ENCODE assay signal across 13 cellular contexts in the genomic region with DNA sequence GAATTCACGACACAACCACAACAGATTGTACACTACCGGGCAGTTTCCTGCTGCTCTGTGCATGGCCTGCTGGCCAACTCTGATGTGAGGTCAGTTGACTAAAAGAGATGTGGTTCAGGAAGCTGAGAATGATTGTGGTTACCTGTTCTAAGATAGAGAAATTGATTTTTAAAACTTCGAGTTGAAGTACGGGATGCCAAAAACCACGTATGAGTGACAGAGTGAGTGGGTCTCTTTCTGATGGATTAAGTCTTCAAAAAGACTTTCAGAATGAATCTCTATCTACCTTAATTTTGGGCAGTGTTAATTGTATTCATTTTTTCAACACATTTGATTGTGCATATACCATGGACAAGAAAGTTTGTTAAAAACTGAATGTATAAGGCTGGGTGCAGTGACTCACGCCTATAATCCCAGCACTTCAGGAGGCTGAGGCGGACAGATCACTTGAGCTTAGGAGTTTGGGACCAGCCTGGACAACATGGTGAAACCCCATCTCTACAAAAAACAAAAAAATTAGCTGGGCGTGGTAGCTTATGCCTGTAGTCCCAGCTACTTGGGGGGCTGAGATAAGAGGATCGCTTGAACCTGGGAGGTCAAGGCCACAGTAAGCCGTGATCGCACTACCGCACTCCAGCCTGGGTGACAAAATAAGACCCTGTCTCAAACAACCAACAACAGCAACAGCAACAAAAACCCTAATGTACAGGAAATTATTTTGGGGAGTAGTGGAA.
A peak's percentile ranks its signal among the peaks of the same experiment; 100 is the strongest.
DNase-seq lines count a peak whose midpoint lies in the region; ATAC-seq lines count a peak whose summit lies in the region.
"Had no signal": no experiment of that assay in that cellular context is flagged by ENCODE, and none has a peak within 500 bp of the region (broad histone marks: within the 10 kb centered on the region; RNA-seq: fewer than 3 reads in every experiment).

No MANE protein-coding gene starts in this region.

- no peaks in the 10 kb centered on the region for H3K27me3 Mint-ChIP-seq in T-helper 2 cell treated with Interferon-gamma antibody and Interleukin-4, amounts not matched to agents 5 μg/mL and 100 μg/mL, for 36 hours (ENCODE audit: low read depth)

- in situ Hi-C loops in ACHN (cut with HindIII; ENCODE audit: low pct_ligation_motif_present, low pct_unique_long_range_greater_than_20kb, low sequenced_read_pairs) = no loop called here

- H3K36me3 Mint-ChIP-seq in T-helper 2 cell treated with Interferon-gamma antibody and Interleukin-4, amounts not matched to agents 5 μg/mL and 100 μg/mL, for 36 hours (ENCODE audit: low read depth) = peaks cover 4% of the 10 kb centered on the region
- no peaks in the 10 kb centered on the region for H3K36me3 Mint-ChIP-seq in stimulated activated effector memory CD8-positive, alpha-beta T cell treated with anti-CD3 and anti-CD28 coated beads, Interleukin-12 subunit alpha, Interleukin-12 subunit beta, amount 100 ng/mL, for 72 hours

- H3K4me1 Mint-ChIP-seq in T-helper 2 cell treated with Interferon-gamma antibody and Interleukin-4, amounts not matched to agents 5 μg/mL and 100 μg/mL, for 36 hours (ENCODE audit: low read depth) = peaks cover 31% of the 10 kb centered on the region
- peaks cover 9% of the 10 kb centered on the region for H3K4me1 Mint-ChIP-seq in stimulated activated effector memory CD8-positive, alpha-beta T cell treated with anti-CD3 and anti-CD28 coated beads, Interleukin-12 subunit alpha, Interleukin-12 subunit beta, amount 100 ng/mL, for 72 hours

- peak; percentile 7 for DNase-seq in SKM-1 treated with dmso at 0.1 percent for 144 hours (lab: John Stamatoyannopoulos, UW; ENCODE audit: unreplicated experiment)
- no peak for DNase-seq in SKM-1 (lab: John Stamatoyannopoulos, UW; ENCODE audit: unreplicated experiment)
- DNase-seq in T-helper 2 cell treated with Interferon-gamma antibody and Interleukin-4, amounts not matched to agents 5 μg/mL and 100 μg/mL, for 36 hours (ENCODE audit: low spot score) = peak; percentile 32
- DNase-seq in stimulated activated effector memory CD8-positive, alpha-beta T cell treated with anti-CD3 and anti-CD28 coated beads, Interleukin-12 subunit alpha, Interleukin-12 subunit beta, amount 100 ng/mL, for 72 hours (ENCODE audit: low spot score in 2 of 2) = no peak
- no peak for DNase-seq in ACHN
- no peak for DNase-seq in AG20443 (ENCODE audit: low spot score)
- DNase-seq: activated CD4-positive, alpha-beta T cell treated with anti-CD3 and anti-CD28 coated beads, Interleukin-2, amount 50 U/mL, for 1 hour; aorta; NCI-H2107; Right ventricle myocardium superior; substantia nigra had no signal

- peak overlapping the region; percentile 44 for H3K4me3 Mint-ChIP-seq in T-helper 2 cell treated with Interferon-gamma antibody and Interleukin-4, amounts not matched to agents 5 μg/mL and 100 μg/mL, for 36 hours
- H3K4me3 Mint-ChIP-seq in stimulated activated effector memory CD8-positive, alpha-beta T cell treated with anti-CD3 and anti-CD28 coated beads, Interleukin-12 subunit alpha, Interleukin-12 subunit beta, amount 100 ng/mL, for 72 hours = no peak overlapping the region

- H3K9me3 Mint-ChIP-seq in T-helper 2 cell treated with Interferon-gamma antibody and Interleukin-4, amounts not matched to agents 5 μg/mL and 100 μg/mL, for 36 hours = no peaks in the 10 kb centered on the region
- H3K9me3 Mint-ChIP-seq in stimulated activated effector memory CD8-positive, alpha-beta T cell treated with anti-CD3 and anti-CD28 coated beads, Interleukin-12 subunit alpha, Interleukin-12 subunit beta, amount 100 ng/mL, for 72 hours = no peaks in the 10 kb centered on the region

- H3K27ac Mint-ChIP-seq in T-helper 2 cell treated with Interferon-gamma antibody and Interleukin-4, amounts not matched to agents 5 μg/mL and 100 μg/mL, for 36 hours = no peak overlapping the region
- no peak overlapping the region for H3K27ac Mint-ChIP-seq in stimulated activated effector memory CD8-positive, alpha-beta T cell treated with anti-CD3 and anti-CD28 coated beads, Interleukin-12 subunit alpha, Interleukin-12 subunit beta, amount 100 ng/mL, for 72 hours

- ATAC-seq in HG02973 (IDR thresholded peaks at IDR 0.05; ENCODE audit: unreplicated experiment) (peak; percentile 58), GM18498 (IDR thresholded peaks at IDR 0.05; ENCODE audit: unreplicated experiment) (no peak)
- ATAC-seq in stimulated activated effector memory CD8-positive, alpha-beta T cell treated with anti-CD3 and anti-CD28 coated beads, Interleukin-12 subunit alpha, Interleukin-12 subunit beta, amount 100 ng/mL, for 72 hours = peak; percentile 92

Comparison
In these comparisons a context has a peak if more than half of its experiments do, and no peak if none do; other contexts are left out.
1. DNase-seq: peak in SKM-1 treated with dmso at 0.1 percent for 144 hours (single experiment) and T-helper 2 cell treated with Interferon-gamma antibody and Interleukin-4, amounts not matched to agents 5 μg/mL and 100 μg/mL, for 36 hours (single experiment); none in SKM-1 (single experiment), stimulated activated effector memory CD8-positive, alpha-beta T cell treated with anti-CD3 and anti-CD28 coated beads, Interleukin-12 subunit alpha, Interleukin-12 subunit beta, amount 100 ng/mL, for 72 hours (0 of 2), ACHN (single experiment) and AG20443 (single experiment).